ENCODE assay signal across 27 cellular contexts in genomic region chr7:31981874-31982390, GRCh38.
DNase-seq lines count a peak whose midpoint lies in the region; ATAC-seq and TF ChIP-seq lines count a peak whose summit lies in the region.
"Had no signal": no experiment of that assay in that cellular context is flagged by ENCODE, and none has a peak within 500 bp of the region (broad histone marks: within the 10 kb centered on the region; RNA-seq: fewer than 3 reads in every experiment).

No MANE protein-coding gene starts in this region.

- peaks cover 0 to 5% of the 10 kb centered on the region in 2 donors for H3K9me3 ChIP-seq in right atrium auricular region
- H3K9me3 ChIP-seq in A673 (ENCODE audit: low read depth, low read length, poor library complexity, severe bottlenecking): no peaks in the 10 kb centered on the region
- no peaks in the 10 kb centered on the region for H3K9me3 ChIP-seq in lower lobe of right lung
- H3K9me3 ChIP-seq: BE2C had no signal

- ATAC-seq in Right ventricle myocardium inferior (peak; percentile 72), left ventricle myocardium superior (peak; percentile 72), lower lobe of right lung (no peak)
- ATAC-seq: GM12878, Panc1 had no signal

- POLR2A ChIA-PET in A673 (lab: Charles Lee; ENCODE audit: low non-redundant PET): no interaction called here

- no TSS peak for BruUV-seq in A673 (replicated peaks; lab: Mats Ljungman, UMichigan)

- CTCF ChIA-PET in A673 (lab: Charles Lee): no interaction called here

- H3K4me3 ChIP-seq in right atrium auricular region (no peak overlapping the region), A673 (ENCODE audit: low read depth, low read length, poor library complexity, severe bottlenecking) (no peak overlapping the region), lower lobe of right lung (no peak overlapping the region)
- H3K4me3 ChIP-seq: GM12878, GM23248, SK-N-MC had no signal

- TF ChIP-seq CTCF in right atrium auricular region (IDR thresholded peaks at IDR 0.05): no peak
- TF ChIP-seq CTCF in A673 (conservative IDR thresholded peaks at IDR 0.05; ENCODE audit: low read depth, low read length): no peak
- TF ChIP-seq CTCF in lower lobe of right lung (IDR thresholded peaks at IDR 0.05): no peak

- H3K27ac ChIP-seq in right atrium auricular region: peak overlapping the region in 1 of 2 donors; percentile 41
- H3K27ac ChIP-seq in A673 (ENCODE audit: low read depth, low read length, poor library complexity, severe bottlenecking): no peak overlapping the region
- H3K27ac ChIP-seq in lower lobe of right lung: no peak overlapping the region
- H3K27ac ChIP-seq: 22Rv1, GM23248, HL-60, RWPE1, SK-N-MC had no signal

- H3K36me3 ChIP-seq in right atrium auricular region: no peaks in the 10 kb centered on the region
- H3K36me3 ChIP-seq in A673 (ENCODE audit: insufficient read depth, low read length, poor library complexity, severe bottlenecking): no peaks in the 10 kb centered on the region
- H3K36me3 ChIP-seq in lower lobe of right lung: no peaks in the 10 kb centered on the region
- H3K36me3 ChIP-seq: BE2C had no signal

- no peaks in the 10 kb centered on the region for H3K27me3 ChIP-seq in right atrium auricular region
- H3K27me3 ChIP-seq in A673 (replicated peaks; ENCODE audit: insufficient read depth, low read depth, low read length, poor library complexity): no peaks in the 10 kb centered on the region
- no peaks in the 10 kb centered on the region for H3K27me3 ChIP-seq in lower lobe of right lung (ENCODE audit: low read depth)
- H3K27me3 ChIP-seq: BE2C had no signal

- peak; percentile 9 for DNase-seq in DMS79 (lab: John Stamatoyannopoulos, UW)
- no peak for DNase-seq in DMS79 treated with DMSO at 0.1 percent for 48 hours (lab: John Stamatoyannopoulos, UW)
- no peak for DNase-seq in Right ventricle myocardium inferior (ENCODE audit: missing footprints)
- no peak for DNase-seq in right atrium auricular region (ENCODE audit: low spot score)
- DNase-seq in left ventricle myocardium superior: peak; percentile 52
- no peak for DNase-seq in A673 (ENCODE audit: low spot score)
- DNase-seq in NCI-H524 (lab: John Stamatoyannopoulos, UW): no peak
- no peak for DNase-seq in lower lobe of right lung
- DNase-seq: ACHN, BE2C, Calu3, GM23248, H7, Karpas-422, NCI-H1092 treated with DMSO at 0.1 percent for 48 hours, NCI-H1436, NCI-H187, NCI-H2107, NCI-H2227 treated with DMSO at 0.1 percent for 48 hours, NCI-H526 treated with DMSO at 0.1 percent for 48 hours, SIG-M5 had no signal

- intact Hi-C loops in Right ventricle myocardium inferior (cut with DNase I) (loop anchor here (5.0 to 10.0 kb wide), 3 partner anchors 35 to 173 kb away; no protein-coding TSS in a partner anchor), left ventricle myocardium superior (cut with micrococcal nuclease) (no loop called here), A673 (cut with micrococcal nuclease; ENCODE audit: unreplicated experiment) (no loop called here), lower lobe of right lung (cut with DNase I) (no loop called here)

- peaks cover 0 to 24% of the 10 kb centered on the region in 2 donors for H3K4me1 ChIP-seq in right atrium auricular region
- no peaks in the 10 kb centered on the region for H3K4me1 ChIP-seq in A673 (ENCODE audit: insufficient read depth, low read length, poor library complexity, severe bottlenecking)
- no peaks in the 10 kb centered on the region for H3K4me1 ChIP-seq in lower lobe of right lung
- H3K4me1 ChIP-seq: BE2C had no signal

Comparison
In these comparisons a context has a peak if more than half of its experiments do, and no peak if none do; other contexts are left out.
1. DNase-seq: peak in DMS79 (single experiment) and left ventricle myocardium superior (single experiment); none in DMS79 treated with DMSO at 0.1 percent for 48 hours (single experiment), Right ventricle myocardium inferior (single experiment), right atrium auricular region (single experiment), A673 (single experiment), NCI-H524 (0 of 2) and lower lobe of right lung (single experiment).
2. ATAC-seq: peak in Right ventricle myocardium inferior (single experiment) and left ventricle myocardium superior (single experiment); none in lower lobe of right lung (0 of 2).